Comparison of ENCODE assay signal across 19 cellular contexts in genomic region chrX:112819813-112820212, GRCh38.
"Had no signal": no experiment of that assay in that cellular context is flagged by ENCODE, and none has a peak within 500 bp of the region (broad histone marks: within the 10 kb centered on the region; RNA-seq: fewer than 3 reads in every experiment).

No MANE protein-coding gene starts in this region.

- H3K9me3 Mint-ChIP-seq: activated CD4-positive, alpha-beta T cell treated with anti-CD3 and anti-CD28 coated beads, Interleukin-2, amount 10 ng/mL, durations not matched to agents 7 days and 5 days; activated naive CD4-positive, alpha-beta T cell treated with anti-CD3 and anti-CD28 coated beads for 36 hours; activated naive CD8-positive, alpha-beta T cell treated with anti-CD3 and anti-CD28 coated beads, Interleukin-2, amount 50 U/mL, for 24 hours; activated T-cell treated with anti-CD3 and anti-CD28 coated beads, Interleukin-2, amount 50 U/mL, for 4 hours; naive thymus-derived CD8-positive, alpha-beta T cell; stimulated activated naive CD8-positive, alpha-beta T cell treated with anti-CD3 and anti-CD28 coated beads, Interleukin-15, amount 100 ng/mL, for 72 hours; T-helper 1 cell treated with Interleukin-12 subunit alpha and Interleukin-12 subunit beta and Interleukin-4 antibody, amounts not matched to agents 30 μg/mL and 1 μg/mL, for 36 hours had no signal

- DNase-seq: activated CD4-positive, alpha-beta T cell treated with anti-CD3 and anti-CD28 coated beads, Interleukin-2, amount 10 ng/mL, durations not matched to agents 7 days and 5 days; activated CD8-positive, alpha-beta memory T cell treated with anti-CD3 and anti-CD28 coated beads, Interleukin-2, amount 50 U/mL, for 4 hours; activated naive CD4-positive, alpha-beta T cell treated with anti-CD3 and anti-CD28 coated beads for 36 hours; activated naive CD8-positive, alpha-beta T cell treated with anti-CD3 and anti-CD28 coated beads, Interleukin-2, amount 50 U/mL, for 24 hours; activated T-cell treated with anti-CD3 and anti-CD28 coated beads, Interleukin-2, amount 50 U/mL, for 4 hours; cerebellar nuclear complex; effector CD4-positive, alpha-beta T cell; gastrocnemius medialis; head of caudate nucleus; naive thymus-derived CD8-positive, alpha-beta T cell; nucleus accumbens; posterior cingulate gyrus; stimulated activated naive CD8-positive, alpha-beta T cell treated with anti-CD3 and anti-CD28 coated beads, Interleukin-15, amount 100 ng/mL, for 72 hours; upper lobe of right lung had no signal

- H3K27ac Mint-ChIP-seq: activated CD4-positive, alpha-beta T cell treated with anti-CD3 and anti-CD28 coated beads, Interleukin-2, amount 10 ng/mL, durations not matched to agents 7 days and 5 days; activated naive CD4-positive, alpha-beta T cell treated with anti-CD3 and anti-CD28 coated beads for 36 hours; activated naive CD8-positive, alpha-beta T cell treated with anti-CD3 and anti-CD28 coated beads, Interleukin-2, amount 50 U/mL, for 24 hours; naive thymus-derived CD8-positive, alpha-beta T cell; stimulated activated naive CD8-positive, alpha-beta T cell treated with anti-CD3 and anti-CD28 coated beads, Interleukin-15, amount 100 ng/mL, for 72 hours; T-helper 1 cell treated with Interleukin-12 subunit alpha and Interleukin-12 subunit beta and Interleukin-4 antibody, amounts not matched to agents 30 μg/mL and 1 μg/mL, for 36 hours had no signal

- H3K4me3 ChIP-seq: ascending aorta, gastrocnemius medialis, right atrium auricular region, suprapubic skin, upper lobe of right lung had no signal

- H3K9me3 ChIP-seq: ascending aorta, gastrocnemius medialis, right atrium auricular region, suprapubic skin, upper lobe of right lung had no signal

- H3K36me3 ChIP-seq: ascending aorta, gastrocnemius medialis, right atrium auricular region, suprapubic skin, upper lobe of right lung had no signal

- H3K27me3 ChIP-seq: ascending aorta, gastrocnemius medialis, right atrium auricular region, suprapubic skin, upper lobe of right lung had no signal

- H3K4me3 Mint-ChIP-seq: activated CD4-positive, alpha-beta T cell treated with anti-CD3 and anti-CD28 coated beads, Interleukin-2, amount 10 ng/mL, durations not matched to agents 7 days and 5 days; activated naive CD4-positive, alpha-beta T cell treated with anti-CD3 and anti-CD28 coated beads for 36 hours; activated naive CD8-positive, alpha-beta T cell treated with anti-CD3 and anti-CD28 coated beads, Interleukin-2, amount 50 U/mL, for 24 hours; activated T-cell treated with anti-CD3 and anti-CD28 coated beads, Interleukin-2, amount 50 U/mL, for 4 hours; naive thymus-derived CD8-positive, alpha-beta T cell; stimulated activated naive CD8-positive, alpha-beta T cell treated with anti-CD3 and anti-CD28 coated beads, Interleukin-15, amount 100 ng/mL, for 72 hours; T-helper 1 cell treated with Interleukin-12 subunit alpha and Interleukin-12 subunit beta and Interleukin-4 antibody, amounts not matched to agents 30 μg/mL and 1 μg/mL, for 36 hours had no signal

- ATAC-seq: activated CD4-positive, CD25-positive, alpha-beta regulatory T cell treated with anti-CD3 and anti-CD28 coated beads, Interleukin-2, amount 50 U/mL, for 24 hours; activated T-cell treated with anti-CD3 and anti-CD28 coated beads, Interleukin-2, amount 50 U/mL, for 4 hours; gastrocnemius medialis; naive thymus-derived CD8-positive, alpha-beta T cell had no signal

- H3K27me3 Mint-ChIP-seq: activated CD4-positive, alpha-beta T cell treated with anti-CD3 and anti-CD28 coated beads, Interleukin-2, amount 10 ng/mL, durations not matched to agents 7 days and 5 days; activated naive CD8-positive, alpha-beta T cell treated with anti-CD3 and anti-CD28 coated beads, Interleukin-2, amount 50 U/mL, for 24 hours; naive thymus-derived CD8-positive, alpha-beta T cell; stimulated activated naive CD8-positive, alpha-beta T cell treated with anti-CD3 and anti-CD28 coated beads, Interleukin-15, amount 100 ng/mL, for 72 hours had no signal

- H3K4me1 ChIP-seq: ascending aorta, right atrium auricular region, upper lobe of right lung had no signal

- H3K27ac ChIP-seq: ascending aorta, right atrium auricular region, suprapubic skin, upper lobe of right lung had no signal
